Comparison of ENCODE assay signal across 9 cellular contexts in genomic region chr6:141988954-141989705, GRCh38.
DNase-seq lines count a peak whose midpoint lies in the region; ATAC-seq and TF ChIP-seq lines count a peak whose summit lies in the region.
"Had no signal": no experiment of that assay in that cellular context is flagged by ENCODE, and none has a peak within 500 bp of the region (broad histone marks: within the 10 kb centered on the region; RNA-seq: fewer than 3 reads in every experiment).

No MANE protein-coding gene starts in this region.

- H3K9me3 Mint-ChIP-seq in activated T-cell treated with anti-CD3 and anti-CD28 coated beads, Interleukin-2, amount 50 U/mL, for 24 hours = no peaks in the 10 kb centered on the region
- H3K9me3 Mint-ChIP-seq in activated T-helper 1 cell treated with anti-CD3 and anti-CD28 coated beads, Interleukin-12 subunit alpha, Interleukin-12 subunit beta, Interleukin-2, Interleukin-4 antibody, amounts not matched to agents 30 ng/mL and 10 ng/mL and 1 ng/mL, durations not matched to agents 14 hours and 24 hours and 36 hours = no peaks in the 10 kb centered on the region
- H3K9me3 Mint-ChIP-seq: memory B cell had no signal

- H3K36me3 ChIP-seq in RWPE2 (ENCODE audit: low read depth) = no peaks in the 10 kb centered on the region

- no peak overlapping the region for H3K27ac ChIP-seq in RWPE2 (ENCODE audit: poor library complexity, severe bottlenecking)

- peak; percentile 92 for ATAC-seq in GM21619 (IDR thresholded peaks at IDR 0.05; ENCODE audit: unreplicated experiment)
- ATAC-seq in RWPE2 (ENCODE audit: low read depth) = peak; percentile 77

- H3K4me3 ChIP-seq in RWPE2 (ENCODE audit: severe bottlenecking) = no peak overlapping the region

- peak; percentile 14 for DNase-seq in activated T-cell treated with anti-CD3 and anti-CD28 coated beads for 24 hours (ENCODE audit: low read depth)
- no peak for DNase-seq in activated T-cell treated with anti-CD3 and anti-CD28 coated beads, Interleukin-2, amount 50 U/mL, for 24 hours
- peak; percentile 93 for DNase-seq in HT-29 (ENCODE audit: low spot score)
- no peak for DNase-seq in RWPE2 (ENCODE audit: low spot score)
- peak; percentile 8 for DNase-seq in central memory CD4-positive, alpha-beta T cell
- peak; percentile 26 for DNase-seq in medulla oblongata (ENCODE audit: extremely low spot score)
- DNase-seq in activated T-helper 1 cell treated with anti-CD3 and anti-CD28 coated beads, Interleukin-12 subunit alpha, Interleukin-12 subunit beta, Interleukin-2, Interleukin-4 antibody, amounts not matched to agents 30 ng/mL and 10 ng/mL and 1 ng/mL, durations not matched to agents 14 hours and 24 hours and 36 hours (ENCODE audit: low spot score) = no peak

- H3K4me1 ChIP-seq in RWPE2 (ENCODE audit: insufficient read depth, poor library complexity, severe bottlenecking) = peaks cover 9% of the 10 kb centered on the region

- H3K27ac Mint-ChIP-seq in activated T-cell treated with anti-CD3 and anti-CD28 coated beads, Interleukin-2, amount 50 U/mL, for 24 hours = no peak overlapping the region
- H3K27ac Mint-ChIP-seq in activated T-helper 1 cell treated with anti-CD3 and anti-CD28 coated beads, Interleukin-12 subunit alpha, Interleukin-12 subunit beta, Interleukin-2, Interleukin-4 antibody, amounts not matched to agents 30 ng/mL and 10 ng/mL and 1 ng/mL, durations not matched to agents 14 hours and 24 hours and 36 hours = no peak overlapping the region
- H3K27ac Mint-ChIP-seq: memory B cell had no signal

- intact Hi-C loops in activated T-helper 1 cell treated with anti-CD3 and anti-CD28 coated beads, Interleukin-12 subunit alpha, Interleukin-12 subunit beta, Interleukin-2, Interleukin-4 antibody, amounts not matched to agents 30 ng/mL and 10 ng/mL and 1 ng/mL, durations not matched to agents 14 hours and 24 hours and 36 hours (cut with micrococcal nuclease) = loop anchor here (1.0 kb wide), 1 partner anchor 123 kb away; no protein-coding TSS in a partner anchor

- no peaks in the 10 kb centered on the region for H3K36me3 Mint-ChIP-seq in activated T-cell treated with anti-CD3 and anti-CD28 coated beads, Interleukin-2, amount 50 U/mL, for 24 hours (ENCODE audit: low read depth)
- no peaks in the 10 kb centered on the region for H3K36me3 Mint-ChIP-seq in activated T-helper 1 cell treated with anti-CD3 and anti-CD28 coated beads, Interleukin-12 subunit alpha, Interleukin-12 subunit beta, Interleukin-2, Interleukin-4 antibody, amounts not matched to agents 30 ng/mL and 10 ng/mL and 1 ng/mL, durations not matched to agents 14 hours and 24 hours and 36 hours (ENCODE audit: low read depth)
- H3K36me3 Mint-ChIP-seq: memory B cell had no signal

- no peak overlapping the region for H3K4me3 Mint-ChIP-seq in activated T-cell treated with anti-CD3 and anti-CD28 coated beads, Interleukin-2, amount 50 U/mL, for 24 hours
- no peak overlapping the region for H3K4me3 Mint-ChIP-seq in activated T-helper 1 cell treated with anti-CD3 and anti-CD28 coated beads, Interleukin-12 subunit alpha, Interleukin-12 subunit beta, Interleukin-2, Interleukin-4 antibody, amounts not matched to agents 30 ng/mL and 10 ng/mL and 1 ng/mL, durations not matched to agents 14 hours and 24 hours and 36 hours
- H3K4me3 Mint-ChIP-seq: memory B cell had no signal

- H3K27me3 Mint-ChIP-seq in activated T-cell treated with anti-CD3 and anti-CD28 coated beads, Interleukin-2, amount 50 U/mL, for 24 hours = peaks cover 12% of the 10 kb centered on the region
- H3K27me3 Mint-ChIP-seq in activated T-helper 1 cell treated with anti-CD3 and anti-CD28 coated beads, Interleukin-12 subunit alpha, Interleukin-12 subunit beta, Interleukin-2, Interleukin-4 antibody, amounts not matched to agents 30 ng/mL and 10 ng/mL and 1 ng/mL, durations not matched to agents 14 hours and 24 hours and 36 hours (ENCODE audit: insufficient read depth) = no peaks in the 10 kb centered on the region
- H3K27me3 Mint-ChIP-seq: memory B cell had no signal

- H3K27me3 ChIP-seq in RWPE2 (ENCODE audit: insufficient read depth, poor library complexity, severe bottlenecking) = no peaks in the 10 kb centered on the region

- H3K9me3 ChIP-seq in RWPE2 (ENCODE audit: severe bottlenecking) = no peaks in the 10 kb centered on the region

- peaks cover 2% of the 10 kb centered on the region for H3K4me1 Mint-ChIP-seq in activated T-cell treated with anti-CD3 and anti-CD28 coated beads, Interleukin-2, amount 50 U/mL, for 24 hours (ENCODE audit: low read depth)
- no peaks in the 10 kb centered on the region for H3K4me1 Mint-ChIP-seq in activated T-helper 1 cell treated with anti-CD3 and anti-CD28 coated beads, Interleukin-12 subunit alpha, Interleukin-12 subunit beta, Interleukin-2, Interleukin-4 antibody, amounts not matched to agents 30 ng/mL and 10 ng/mL and 1 ng/mL, durations not matched to agents 14 hours and 24 hours and 36 hours (ENCODE audit: low read depth)
- H3K4me1 Mint-ChIP-seq: memory B cell had no signal

- peak; percentile 95 for TF ChIP-seq CTCF in RWPE2 (IDR thresholded peaks at IDR 0.05; ENCODE audit: poor library complexity, severe bottlenecking)

Comparison
In these comparisons a context has a peak if more than half of its experiments do, and no peak if none do; other contexts are left out.
1. DNase-seq: peak in activated T-cell treated with anti-CD3 and anti-CD28 coated beads for 24 hours (single experiment), HT-29 (single experiment), central memory CD4-positive, alpha-beta T cell (single experiment) and medulla oblongata (single experiment); none in activated T-cell treated with anti-CD3 and anti-CD28 coated beads, Interleukin-2, amount 50 U/mL, for 24 hours (single experiment), RWPE2 (single experiment) and activated T-helper 1 cell treated with anti-CD3 and anti-CD28 coated beads, Interleukin-12 subunit alpha, Interleukin-12 subunit beta, Interleukin-2, Interleukin-4 antibody, amounts not matched to agents 30 ng/mL and 10 ng/mL and 1 ng/mL, durations not matched to agents 14 hours and 24 hours and 36 hours (single experiment).